ENCODE assay signal across 1 cellular context in genomic region chr16:22195695-22196558, GRCh38.
TF ChIP-seq lines count a peak whose summit lies in the region.

No MANE protein-coding gene starts in this region.

TF ChIP-seq in HepG2, 621 proteins besides CTCF, POLR2A, EP300 and RAD21 (continued from another document and continues in another):
- TF ChIP-seq TOPORS (CRISPR knock-in tag; IDR thresholded peaks at IDR 0.05) (peak; percentile 89; the same call in 1 of the 2 replicates), GLI4 (CRISPR knock-in tag; IDR thresholded peaks at IDR 0.05; ENCODE audit: borderline replicate concordance) (no peak; the same call in 1 of the 2 replicates), PRDM10 (CRISPR knock-in tag; IDR thresholded peaks at IDR 0.05; ENCODE audit: low read depth) (peak; percentile 83), ZSCAN5A (CRISPR knock-in tag; IDR thresholded peaks at IDR 0.05; ENCODE audit: borderline replicate concordance) (0 out of 2 replicates have a peak, but pooled peaks have one; percentile 67), ZFP90 (CRISPR knock-in tag; IDR thresholded peaks at IDR 0.05; ENCODE audit: borderline replicate concordance) (no peak), HNRNPH1 (optimal IDR thresholded peaks at IDR 0.05; ENCODE audit: low read depth, low read length) (peak; percentile 66), SOX6 (IDR thresholded peaks at IDR 0.05) (no peak), SOX6 (CRISPR knock-in tag; IDR thresholded peaks at IDR 0.05) (peak; percentile 69), HNRNPLL (IDR thresholded peaks at IDR 0.05; ENCODE audit: low read depth, low read length, poor library complexity, severe bottlenecking) (peak; percentile 66), ZNF207 (IDR thresholded peaks at IDR 0.05; ENCODE audit: borderline replicate concordance) (no peak), RARA (CRISPR knock-in tag; IDR thresholded peaks at IDR 0.05) (0 out of 2 replicates have a peak, but pooled peaks have one; percentile 44), TEAD3 (CRISPR knock-in tag; optimal IDR thresholded peaks at IDR 0.05; ENCODE audit: borderline replicate concordance) (peak; percentile 59), TFE3 (CRISPR knock-in tag; IDR thresholded peaks at IDR 0.05) (peak; percentile 27; the same call in 1 of the 2 replicates), HDAC6 (IDR thresholded peaks at IDR 0.05; ENCODE audit: low read depth, low read length) (no peak), STAT6 (CRISPR knock-in tag; IDR thresholded peaks at IDR 0.05; ENCODE audit: borderline replicate concordance) (no peak; the same call in 1 of the 2 replicates), RAD51 (IDR thresholded peaks at IDR 0.05; ENCODE audit: borderline replicate concordance) (no peak), CBX1 (IDR thresholded peaks at IDR 0.05; ENCODE audit: low read depth) (peak; percentile 65), ZSCAN22 (CRISPR knock-in tag; IDR thresholded peaks at IDR 0.05) (peak; percentile 39; the same call in 1 of the 2 replicates), KLF16 (CRISPR knock-in tag; IDR thresholded peaks at IDR 0.05) (peak in 1 of 2 experiments; percentile 100; a peak in 2 of 4 replicates), ZNF33B (CRISPR knock-in tag; IDR thresholded peaks at IDR 0.05) (0 out of 2 replicates have a peak, but pooled peaks have one; percentile 17), JUN (CRISPR knock-in tag; IDR thresholded peaks at IDR 0.05) (no peak), HOXA9 (CRISPR knock-in tag; IDR thresholded peaks at IDR 0.05; ENCODE audit: borderline replicate concordance) (no peak), ZNF430 (CRISPR knock-in tag; IDR thresholded peaks at IDR 0.05) (peak; percentile 83), YEATS4 (CRISPR knock-in tag; IDR thresholded peaks at IDR 0.05; ENCODE audit: borderline replicate concordance) (peak; percentile 50), EHMT2 (IDR thresholded peaks at IDR 0.05; ENCODE audit: borderline replicate concordance, low read depth, low read length) (no peak; the same call in 1 of the 2 replicates), ZNF3 (CRISPR knock-in tag; IDR thresholded peaks at IDR 0.05) (no peak; the same call in 1 of the 2 replicates), ZNF160 (CRISPR knock-in tag; IDR thresholded peaks at IDR 0.05) (peak; percentile 78; the same call in 1 of the 2 replicates), ZNF605 (CRISPR knock-in tag; IDR thresholded peaks at IDR 0.05) (peak; percentile 91), ZNF839 (CRISPR knock-in tag; IDR thresholded peaks at IDR 0.05; ENCODE audit: borderline replicate concordance) (peak; percentile 89; the same call in 1 of the 2 replicates), BATF2 (CRISPR knock-in tag; IDR thresholded peaks at IDR 0.05) (no peak), ZNF451 (CRISPR knock-in tag; IDR thresholded peaks at IDR 0.05) (peak; percentile 77; the same call in 1 of the 2 replicates), ZNF775 (CRISPR knock-in tag; IDR thresholded peaks at IDR 0.05; ENCODE audit: borderline replicate concordance) (peak; percentile 82), RELA (CRISPR knock-in tag; IDR thresholded peaks at IDR 0.05) (peak; percentile 65; the same call in 1 of the 2 replicates), ZBTB26 (CRISPR knock-in tag; IDR thresholded peaks at IDR 0.05; ENCODE audit: borderline replicate concordance) (peak; percentile 77; the same call in 1 of the 2 replicates), ZNF333 (CRISPR knock-in tag; IDR thresholded peaks at IDR 0.05; ENCODE audit: borderline replicate concordance) (no peak; the same call in 1 of the 2 replicates), FOXO1 (CRISPR knock-in tag; IDR thresholded peaks at IDR 0.05) (peak; percentile 40), ZNF256 (CRISPR knock-in tag; conservative IDR thresholded peaks at IDR 0.05) (no peak), ZNF547 (CRISPR knock-in tag; IDR thresholded peaks at IDR 0.05) (peak; percentile 67; the same call in 1 of the 2 replicates), POGZ (CRISPR knock-in tag; IDR thresholded peaks at IDR 0.05) (0 out of 2 replicates have a peak, but pooled peaks have one; percentile 12), ARNTL (CRISPR knock-in tag; IDR thresholded peaks at IDR 0.05) (no peak; the same call in 1 of the 2 replicates), ADNP (CRISPR knock-in tag; IDR thresholded peaks at IDR 0.05) (peak; percentile 79; the same call in 1 of the 2 replicates), ZFP82 (CRISPR knock-in tag; IDR thresholded peaks at IDR 0.05; ENCODE audit: borderline replicate concordance) (0 out of 2 replicates have a peak, but pooled peaks have one; percentile 20), ZNF850 (CRISPR knock-in tag; conservative IDR thresholded peaks at IDR 0.05) (no peak), ZNF749 (CRISPR knock-in tag; IDR thresholded peaks at IDR 0.05; ENCODE audit: borderline replicate concordance) (peak; percentile 81; the same call in 1 of the 2 replicates), ZNF460 (CRISPR knock-in tag; IDR thresholded peaks at IDR 0.05; ENCODE audit: borderline replicate concordance) (no peak; the same call in 1 of the 2 replicates), ZBTB33 (CRISPR knock-in tag; IDR thresholded peaks at IDR 0.05) (peak; percentile 72; the same call in 1 of the 2 replicates), TMF1 (CRISPR knock-in tag; IDR thresholded peaks at IDR 0.05; ENCODE audit: low read depth) (peak; percentile 76; the same call in 1 of the 2 replicates), TBX3 (IDR thresholded peaks at IDR 0.05; ENCODE audit: borderline replicate concordance) (no peak), GTF2F1 (IDR thresholded peaks at IDR 0.05; ENCODE audit: low read length) (peak; percentile 88), ZKSCAN8 (CRISPR knock-in tag; IDR thresholded peaks at IDR 0.05; ENCODE audit: borderline replicate concordance) (peak; percentile 93), NFE2L1 (CRISPR knock-in tag; IDR thresholded peaks at IDR 0.05; ENCODE audit: borderline replicate concordance) (no peak), AHR (CRISPR knock-in tag; IDR thresholded peaks at IDR 0.05) (peak; percentile 96), ZSCAN21 (CRISPR knock-in tag; IDR thresholded peaks at IDR 0.05; ENCODE audit: borderline replicate concordance) (peak; percentile 85; the same call in 1 of the 2 replicates), ZBTB7B (CRISPR knock-in tag; IDR thresholded peaks at IDR 0.05) (peak; percentile 75), ZSCAN31 (CRISPR knock-in tag; IDR thresholded peaks at IDR 0.05; ENCODE audit: low read depth) (peak; percentile 91; the same call in 1 of the 2 replicates), HES4 (CRISPR knock-in tag; IDR thresholded peaks at IDR 0.05; ENCODE audit: borderline replicate concordance) (no peak)
